Comparison of ENCODE assay signal across 28 cellular contexts in genomic region chr17:48238933-48239602, GRCh38.
A peak's percentile ranks its signal among the peaks of the same experiment; 100 is the strongest.
DNase-seq lines count a peak whose midpoint lies in the region; ATAC-seq and TF ChIP-seq lines count a peak whose summit lies in the region.
"Had no signal": no experiment of that assay in that cellular context is flagged by ENCODE, and none has a peak within 500 bp of the region (broad histone marks: within the 10 kb centered on the region; RNA-seq: fewer than 3 reads in every experiment).

No MANE protein-coding gene starts in this region.

- no peak overlapping the region for H2AFZ ChIP-seq in PC-9

- no peaks in the 10 kb centered on the region for H3K9me2 ChIP-seq in PC-9 (ENCODE audit: insufficient read depth)

- ATAC-seq in effector memory CD8-positive, alpha-beta T cell (replicated peaks) = peak; percentile 41
- ATAC-seq in stimulated activated effector memory CD8-positive, alpha-beta T cell treated with anti-CD3 and anti-CD28 coated beads, Interleukin-12 subunit alpha, Interleukin-12 subunit beta, amount 100 ng/mL, for 72 hours = peak; percentile 52
- ATAC-seq in HG03280 (IDR thresholded peaks at IDR 0.05; ENCODE audit: unreplicated experiment) (no peak), HG03439 (IDR thresholded peaks at IDR 0.05; ENCODE audit: unreplicated experiment) (no peak)
- ATAC-seq: CD8-positive, alpha-beta T cell; left lobe of liver; WTC11 had no signal

- H3K27me3 Mint-ChIP-seq in activated T-cell treated with anti-CD3 and anti-CD28 coated beads, Interleukin-2, amount 50 U/mL, for 24 hours = no peaks in the 10 kb centered on the region
- no peaks in the 10 kb centered on the region for H3K27me3 Mint-ChIP-seq in effector memory CD8-positive, alpha-beta T cell
- H3K27me3 Mint-ChIP-seq: activated naive CD8-positive, alpha-beta T cell treated with anti-CD3 and anti-CD28 coated beads for 36 hours had no signal

- no TSS peak for BruUV-seq in PC-9 (replicated peaks; lab: Mats Ljungman, UMichigan)

- no peaks in the 10 kb centered on the region for H3K36me3 ChIP-seq in PC-9 (ENCODE audit: low read depth)
- H3K36me3 ChIP-seq: vagina had no signal

- intact Hi-C loops in PC-9 (cut with micrococcal nuclease; ENCODE audit: unreplicated experiment) = no loop called here

- CTCF ChIA-PET in PC-9 (lab: Charles Lee) = interaction anchor here (0.5 to 2.0 kb wide), 2 partner anchors 24 to 113 kb away, joined by 6 to 8 read pairs; no protein-coding TSS in a partner anchor

- peaks cover 16% of the 10 kb centered on the region for H3K36me3 Mint-ChIP-seq in activated T-cell treated with anti-CD3 and anti-CD28 coated beads, Interleukin-2, amount 50 U/mL, for 24 hours (ENCODE audit: low read depth)
- peaks cover 14% of the 10 kb centered on the region for H3K36me3 Mint-ChIP-seq in effector memory CD8-positive, alpha-beta T cell (ENCODE audit: insufficient read depth)
- peaks cover 15% of the 10 kb centered on the region for H3K36me3 Mint-ChIP-seq in stimulated activated effector memory CD8-positive, alpha-beta T cell treated with anti-CD3 and anti-CD28 coated beads, Interleukin-12 subunit alpha, Interleukin-12 subunit beta, amount 100 ng/mL, for 72 hours
- H3K36me3 Mint-ChIP-seq: WTC11 had no signal

- peak overlapping the region; percentile 16; the same call in 1 of the 2 replicates for H3K4me2 ChIP-seq in PC-9

- no peak for DNase-seq in activated T-cell treated with anti-CD3 and anti-CD28 coated beads, Interleukin-2, amount 50 U/mL, for 24 hours
- no peak for DNase-seq in activated T-cell treated with anti-CD3 and anti-CD28 coated beads, Interleukin-2, amount 50 U/mL, for 48 hours
- DNase-seq in PC-9 (no peak), NCI-H2227 (lab: John Stamatoyannopoulos, UW; ENCODE audit: unreplicated experiment) (no peak)
- no peak for DNase-seq in effector memory CD8-positive, alpha-beta T cell
- no peak for DNase-seq in stimulated activated effector memory CD8-positive, alpha-beta T cell treated with anti-CD3 and anti-CD28 coated beads, Interleukin-12 subunit alpha, Interleukin-12 subunit beta, amount 100 ng/mL, for 72 hours (ENCODE audit: low spot score in 2 of 2)
- DNase-seq: activated CD4-positive, alpha-beta T cell treated with anti-CD3 and anti-CD28 coated beads, Interleukin-2, amount 50 U/mL, for 1 hour; activated naive CD8-positive, alpha-beta T cell treated with anti-CD3 and anti-CD28 coated beads for 36 hours; CD8-positive, alpha-beta T cell; central memory CD4-positive, alpha-beta T cell; DMS153; hippocampal formation; Karpas-422; mesendoderm; NCI-H1436 treated with DMSO at 0.1 percent for 48 hours; NCI-H2107; SHP77; stimulated activated naive CD4-positive, alpha-beta T cell treated with Interleukin-2 at 50 U/mL for 16 hours; SW 1271; T1000; testis had no signal

- no peaks in the 10 kb centered on the region for H3K9me3 Mint-ChIP-seq in activated T-cell treated with anti-CD3 and anti-CD28 coated beads, Interleukin-2, amount 50 U/mL, for 24 hours
- no peaks in the 10 kb centered on the region for H3K9me3 Mint-ChIP-seq in effector memory CD8-positive, alpha-beta T cell
- no peaks in the 10 kb centered on the region for H3K9me3 Mint-ChIP-seq in stimulated activated effector memory CD8-positive, alpha-beta T cell treated with anti-CD3 and anti-CD28 coated beads, Interleukin-12 subunit alpha, Interleukin-12 subunit beta, amount 100 ng/mL, for 72 hours
- H3K9me3 Mint-ChIP-seq: activated naive CD8-positive, alpha-beta T cell treated with anti-CD3 and anti-CD28 coated beads for 36 hours; CD8-positive, alpha-beta T cell; WTC11 had no signal

- H3K4me1 ChIP-seq in PC-9 (replicated peaks; ENCODE audit: insufficient read depth) = peaks cover 82% of the 10 kb centered on the region

- H3K27ac Mint-ChIP-seq in activated T-cell treated with anti-CD3 and anti-CD28 coated beads, Interleukin-2, amount 50 U/mL, for 24 hours = peak overlapping the region; percentile 48
- H3K27ac Mint-ChIP-seq in effector memory CD8-positive, alpha-beta T cell = peak overlapping the region in 1 of 2 donors; percentile 45
- peak overlapping the region; percentile 11 for H3K27ac Mint-ChIP-seq in stimulated activated effector memory CD8-positive, alpha-beta T cell treated with anti-CD3 and anti-CD28 coated beads, Interleukin-12 subunit alpha, Interleukin-12 subunit beta, amount 100 ng/mL, for 72 hours
- H3K27ac Mint-ChIP-seq: activated naive CD8-positive, alpha-beta T cell treated with anti-CD3 and anti-CD28 coated beads for 36 hours; CD8-positive, alpha-beta T cell; WTC11 had no signal

- no peaks in the 10 kb centered on the region for H4K20me1 ChIP-seq in PC-9 (ENCODE audit: insufficient read depth)

- peaks cover 66% of the 10 kb centered on the region for H3K4me1 Mint-ChIP-seq in activated T-cell treated with anti-CD3 and anti-CD28 coated beads, Interleukin-2, amount 50 U/mL, for 24 hours (ENCODE audit: low read depth)
- peaks cover 40 to 71% of the 10 kb centered on the region in 2 donors for H3K4me1 Mint-ChIP-seq in effector memory CD8-positive, alpha-beta T cell (ENCODE audit: low read depth in 2 of 2)
- H3K4me1 Mint-ChIP-seq in stimulated activated effector memory CD8-positive, alpha-beta T cell treated with anti-CD3 and anti-CD28 coated beads, Interleukin-12 subunit alpha, Interleukin-12 subunit beta, amount 100 ng/mL, for 72 hours = peaks cover 54% of the 10 kb centered on the region

- POLR2A ChIA-PET in PC-9 (lab: Charles Lee; ENCODE audit: unreplicated experiment) = no interaction called here

- no peaks in the 10 kb centered on the region for H3K79me2 ChIP-seq in PC-9 (ENCODE audit: low read depth)

- H3K27me3 ChIP-seq in PC-9 (ENCODE audit: insufficient read depth, low read depth) = no peaks in the 10 kb centered on the region
- H3K27me3 ChIP-seq: testis, vagina had no signal

- H3K9me3 ChIP-seq in PC-9 (ENCODE audit: insufficient read depth, low read depth) = peaks cover 10% of the 10 kb centered on the region
- H3K9me3 ChIP-seq: testis, vagina had no signal

- H3F3A ChIP-seq in PC-9 (ENCODE audit: insufficient read depth, low read depth) = peaks cover 64% of the 10 kb centered on the region

- no peak for TF ChIP-seq CTCF in PC-9 (conservative IDR thresholded peaks at IDR 0.05)

- H3K4me3 ChIP-seq in PC-9 = no peak overlapping the region
- H3K4me3 ChIP-seq: testis, vagina had no signal

- no peak overlapping the region for H3K4me3 Mint-ChIP-seq in activated T-cell treated with anti-CD3 and anti-CD28 coated beads, Interleukin-2, amount 50 U/mL, for 24 hours
- peak overlapping the region in 1 of 2 donors; percentile 3 for H3K4me3 Mint-ChIP-seq in effector memory CD8-positive, alpha-beta T cell
- peak overlapping the region; percentile 22 for H3K4me3 Mint-ChIP-seq in stimulated activated effector memory CD8-positive, alpha-beta T cell treated with anti-CD3 and anti-CD28 coated beads, Interleukin-12 subunit alpha, Interleukin-12 subunit beta, amount 100 ng/mL, for 72 hours
- H3K4me3 Mint-ChIP-seq: activated naive CD8-positive, alpha-beta T cell treated with anti-CD3 and anti-CD28 coated beads for 36 hours; CD8-positive, alpha-beta T cell; WTC11 had no signal

- H3K27ac ChIP-seq in PC-9 = peak overlapping the region; percentile 83
- H3K27ac ChIP-seq: 22Rv1, HL-60, testis, vagina had no signal

Comparison
In these comparisons a context has a peak if more than half of its experiments do, and no peak if none do; other contexts are left out.
1. ATAC-seq: peak in effector memory CD8-positive, alpha-beta T cell (single experiment) and stimulated activated effector memory CD8-positive, alpha-beta T cell treated with anti-CD3 and anti-CD28 coated beads, Interleukin-12 subunit alpha, Interleukin-12 subunit beta, amount 100 ng/mL, for 72 hours (single experiment); none in HG03280 (single experiment) and HG03439 (single experiment).